1 cellular context compared by ENCODE assay signal in the genomic region with DNA sequence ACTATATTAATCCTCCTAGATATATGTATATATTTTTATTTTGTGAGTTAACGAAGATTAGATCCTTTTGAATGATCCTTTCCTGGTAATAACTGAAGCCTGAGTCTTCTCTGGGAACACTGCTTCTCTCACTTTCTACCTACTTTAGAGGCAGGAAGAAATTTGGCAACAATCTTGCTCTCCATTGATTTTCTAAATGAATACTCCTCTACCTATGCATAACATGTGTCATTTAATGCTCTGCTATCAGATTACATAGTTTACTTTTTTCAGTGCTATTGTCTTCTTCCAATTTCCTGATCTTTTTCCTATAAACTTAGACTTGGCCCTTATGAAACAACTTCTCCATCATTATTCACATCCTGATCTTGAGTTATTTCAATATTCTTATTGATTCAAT.
TF ChIP-seq lines count a peak whose summit lies in the region.

No MANE protein-coding gene starts in this region.

TF ChIP-seq in GM23338, 12 proteins besides CTCF, POLR2A, EP300 and RAD21:
- TF ChIP-seq, protein P1, sequence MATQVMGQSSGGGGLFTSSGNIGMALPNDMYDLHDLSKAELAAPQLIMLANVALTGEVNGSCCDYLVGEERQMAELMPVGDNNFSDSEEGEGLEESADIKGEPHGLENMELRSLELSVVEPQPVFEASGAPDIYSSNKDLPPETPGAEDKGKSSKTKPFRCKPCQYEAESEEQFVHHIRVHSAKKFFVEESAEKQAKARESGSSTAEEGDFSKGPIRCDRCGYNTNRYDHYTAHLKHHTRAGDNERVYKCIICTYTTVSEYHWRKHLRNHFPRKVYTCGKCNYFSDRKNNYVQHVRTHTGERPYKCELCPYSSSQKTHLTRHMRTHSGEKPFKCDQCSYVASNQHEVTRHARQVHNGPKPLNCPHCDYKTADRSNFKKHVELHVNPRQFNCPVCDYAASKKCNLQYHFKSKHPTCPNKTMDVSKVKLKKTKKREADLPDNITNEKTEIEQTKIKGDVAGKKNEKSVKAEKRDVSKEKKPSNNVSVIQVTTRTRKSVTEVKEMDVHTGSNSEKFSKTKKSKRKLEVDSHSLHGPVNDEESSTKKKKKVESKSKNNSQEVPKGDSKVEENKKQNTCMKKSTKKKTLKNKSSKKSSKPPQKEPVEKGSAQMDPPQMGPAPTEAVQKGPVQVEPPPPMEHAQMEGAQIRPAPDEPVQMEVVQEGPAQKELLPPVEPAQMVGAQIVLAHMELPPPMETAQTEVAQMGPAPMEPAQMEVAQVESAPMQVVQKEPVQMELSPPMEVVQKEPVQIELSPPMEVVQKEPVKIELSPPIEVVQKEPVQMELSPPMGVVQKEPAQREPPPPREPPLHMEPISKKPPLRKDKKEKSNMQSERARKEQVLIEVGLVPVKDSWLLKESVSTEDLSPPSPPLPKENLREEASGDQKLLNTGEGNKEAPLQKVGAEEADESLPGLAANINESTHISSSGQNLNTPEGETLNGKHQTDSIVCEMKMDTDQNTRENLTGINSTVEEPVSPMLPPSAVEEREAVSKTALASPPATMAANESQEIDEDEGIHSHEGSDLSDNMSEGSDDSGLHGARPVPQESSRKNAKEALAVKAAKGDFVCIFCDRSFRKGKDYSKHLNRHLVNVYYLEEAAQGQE (IDR thresholded peaks at IDR 0.05; ENCODE audit: unreplicated experiment): no peak
- TF ChIP-seq NANOG (IDR thresholded peaks at IDR 0.05; ENCODE audit: borderline replicate concordance) (no peak), STAT1 (IDR thresholded peaks at IDR 0.05; ENCODE audit: unreplicated experiment) (no peak), CREB1 (CRISPR knock-in tag; IDR thresholded peaks at IDR 0.05; ENCODE audit: low read depth) (no peak), EZH2phosphoT487 (IDR thresholded peaks at IDR 0.05; ENCODE audit: unreplicated experiment) (no peak), EZH2 (IDR thresholded peaks at IDR 0.05; ENCODE audit: low read depth, unreplicated experiment) (no peak), ZNF331 (CRISPR knock-in tag; IDR thresholded peaks at IDR 0.05; ENCODE audit: low read depth) (no peak)
- TF ChIP-seq, protein P2, sequence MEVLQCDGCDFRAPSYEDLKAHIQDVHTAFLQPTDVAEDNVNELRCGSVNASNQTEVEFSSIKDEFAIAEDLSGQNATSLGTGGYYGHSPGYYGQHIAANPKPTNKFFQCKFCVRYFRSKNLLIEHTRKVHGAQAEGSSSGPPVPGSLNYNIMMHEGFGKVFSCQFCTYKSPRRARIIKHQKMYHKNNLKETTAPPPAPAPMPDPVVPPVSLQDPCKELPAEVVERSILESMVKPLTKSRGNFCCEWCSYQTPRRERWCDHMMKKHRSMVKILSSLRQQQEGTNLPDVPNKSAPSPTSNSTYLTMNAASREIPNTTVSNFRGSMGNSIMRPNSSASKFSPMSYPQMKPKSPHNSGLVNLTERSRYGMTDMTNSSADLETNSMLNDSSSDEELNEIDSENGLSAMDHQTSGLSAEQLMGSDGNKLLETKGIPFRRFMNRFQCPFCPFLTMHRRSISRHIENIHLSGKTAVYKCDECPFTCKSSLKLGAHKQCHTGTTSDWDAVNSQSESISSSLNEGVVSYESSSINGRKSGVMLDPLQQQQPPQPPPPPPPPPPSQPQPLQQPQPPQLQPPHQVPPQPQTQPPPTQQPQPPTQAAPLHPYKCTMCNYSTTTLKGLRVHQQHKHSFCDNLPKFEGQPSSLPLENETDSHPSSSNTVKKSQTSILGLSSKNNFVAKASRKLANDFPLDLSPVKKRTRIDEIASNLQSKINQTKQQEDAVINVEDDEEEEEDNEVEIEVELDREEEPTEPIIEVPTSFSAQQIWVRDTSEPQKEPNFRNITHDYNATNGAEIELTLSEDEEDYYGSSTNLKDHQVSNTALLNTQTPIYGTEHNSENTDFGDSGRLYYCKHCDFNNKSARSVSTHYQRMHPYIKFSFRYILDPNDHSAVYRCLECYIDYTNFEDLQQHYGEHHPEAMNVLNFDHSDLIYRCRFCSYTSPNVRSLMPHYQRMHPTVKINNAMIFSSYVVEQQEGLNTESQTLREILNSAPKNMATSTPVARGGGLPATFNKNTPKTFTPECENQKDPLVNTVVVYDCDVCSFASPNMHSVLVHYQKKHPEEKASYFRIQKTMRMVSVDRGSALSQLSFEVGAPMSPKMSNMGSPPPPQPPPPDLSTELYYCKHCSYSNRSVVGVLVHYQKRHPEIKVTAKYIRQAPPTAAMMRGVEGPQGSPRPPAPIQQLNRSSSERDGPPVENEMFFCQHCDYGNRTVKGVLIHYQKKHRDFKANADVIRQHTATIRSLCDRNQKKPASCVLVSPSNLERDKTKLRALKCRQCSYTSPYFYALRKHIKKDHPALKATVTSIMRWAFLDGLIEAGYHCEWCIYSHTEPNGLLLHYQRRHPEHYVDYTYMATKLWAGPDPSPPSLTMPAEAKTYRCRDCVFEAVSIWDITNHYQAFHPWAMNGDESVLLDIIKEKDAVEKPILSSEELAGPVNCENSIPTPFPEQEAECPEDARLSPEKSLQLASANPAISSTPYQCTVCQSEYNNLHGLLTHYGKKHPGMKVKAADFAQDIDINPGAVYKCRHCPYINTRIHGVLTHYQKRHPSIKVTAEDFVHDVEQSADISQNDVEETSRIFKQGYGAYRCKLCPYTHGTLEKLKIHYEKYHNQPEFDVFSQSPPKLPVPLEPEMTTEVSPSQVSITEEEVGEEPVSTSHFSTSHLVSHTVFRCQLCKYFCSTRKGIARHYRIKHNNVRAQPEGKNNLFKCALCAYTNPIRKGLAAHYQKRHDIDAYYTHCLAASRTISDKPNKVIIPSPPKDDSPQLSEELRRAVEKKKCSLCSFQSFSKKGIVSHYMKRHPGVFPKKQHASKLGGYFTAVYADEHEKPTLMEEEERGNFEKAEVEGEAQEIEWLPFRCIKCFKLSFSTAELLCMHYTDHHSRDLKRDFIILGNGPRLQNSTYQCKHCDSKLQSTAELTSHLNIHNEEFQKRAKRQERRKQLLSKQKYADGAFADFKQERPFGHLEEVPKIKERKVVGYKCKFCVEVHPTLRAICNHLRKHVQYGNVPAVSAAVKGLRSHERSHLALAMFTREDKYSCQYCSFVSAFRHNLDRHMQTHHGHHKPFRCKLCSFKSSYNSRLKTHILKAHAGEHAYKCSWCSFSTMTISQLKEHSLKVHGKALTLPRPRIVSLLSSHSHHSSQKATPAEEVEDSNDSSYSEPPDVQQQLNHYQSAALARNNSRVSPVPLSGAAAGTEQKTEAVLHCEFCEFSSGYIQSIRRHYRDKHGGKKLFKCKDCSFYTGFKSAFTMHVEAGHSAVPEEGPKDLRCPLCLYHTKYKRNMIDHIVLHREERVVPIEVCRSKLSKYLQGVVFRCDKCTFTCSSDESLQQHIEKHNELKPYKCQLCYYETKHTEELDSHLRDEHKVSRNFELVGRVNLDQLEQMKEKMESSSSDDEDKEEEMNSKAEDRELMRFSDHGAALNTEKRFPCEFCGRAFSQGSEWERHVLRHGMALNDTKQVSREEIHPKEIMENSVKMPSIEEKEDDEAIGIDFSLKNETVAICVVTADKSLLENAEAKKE (CRISPR knock-in tag; IDR thresholded peaks at IDR 0.05): no peak
